1 cellular context compared by ENCODE assay signal in genomic region chr1:224799083-224799482, GRCh38.
TF ChIP-seq lines count a peak whose summit lies in the region.

No MANE protein-coding gene starts in this region.

TF ChIP-seq in H1, 55 proteins besides CTCF, POLR2A, EP300 and RAD21 (continued from another document):
- TF ChIP-seq CHD7 (IDR thresholded peaks at IDR 0.05; ENCODE audit: insufficient replicate concordance, low read length) = no peak
- TF ChIP-seq TAF7 (optimal IDR thresholded peaks at IDR 0.05; ENCODE audit: borderline replicate concordance, low read depth, low read length) = no peak
- no peak for TF ChIP-seq BCL11A (IDR thresholded peaks at IDR 0.05; ENCODE audit: low read depth in 2 of 2, low read length in 2 of 2)
- TF ChIP-seq PHF8 (conservative IDR thresholded peaks at IDR 0.05; ENCODE audit: low read depth, low read length) = no peak
- no peak for TF ChIP-seq JUND (IDR thresholded peaks at IDR 0.05; ENCODE audit: low read length)
- no peak for TF ChIP-seq ASH2L (IDR thresholded peaks at IDR 0.05; ENCODE audit: low read length)
- no peak for TF ChIP-seq SAP30 (IDR thresholded peaks at IDR 0.05; ENCODE audit: insufficient read depth, insufficient replicate concordance, low read length)
- no peak for TF ChIP-seq CBX8 (IDR thresholded peaks at IDR 0.05; ENCODE audit: borderline replicate concordance, low read depth, low read length)
TF ChIP-seq in H1: peak in this region for 0.
